ENCODE assay signal across 17 cellular contexts in genomic region chr1:108485990-108486389, GRCh38. TPM values are rescaled to one million over a fixed set of nuclear protein-coding genes. Genes with fewer than 3 reads are reported as not detected.
"Had no signal": no experiment of that assay in that cellular context is flagged by ENCODE, and none has a peak within 500 bp of the region (broad histone marks: within the 10 kb centered on the region; RNA-seq: fewer than 3 reads in every experiment).

No MANE protein-coding gene starts in this region.

RNA-seq across cellular contexts. Expression of gene NBPF6, which starts 35.8 kb away (rescaled TPM):
- total RNA-seq: activated naive CD4-positive, alpha-beta T cell treated with anti-CD3 and anti-CD28 coated beads for 36 hours; activated naive CD4-positive, alpha-beta T cell treated with anti-CD3 and anti-CD28 coated beads, Interleukin-2, amount 50 U/mL, for 72 hours; activated naive CD8-positive, alpha-beta T cell treated with anti-CD3 and anti-CD28 coated beads for 36 hours; activated naive CD8-positive, alpha-beta T cell treated with anti-CD3 and anti-CD28 coated beads, Interleukin-2, amount 10 ng/mL, durations not matched to agents 7 days and 5 days; activated T-cell treated with anti-CD3 and anti-CD28 coated beads, Interleukin-2, amount 50 U/mL, for 4 hours; activated T-cell treated with anti-CD3 and anti-CD28 coated beads, Interleukin-2, amount 50 U/mL, for 72 hours; activated T-helper 17 cell treated with anti-CD3 and anti-CD28 coated beads, Interleukin-2, amount 50 U/mL, for 72 hours; aorta; ascending aorta; astrocyte; body of pancreas; bronchial epithelial cell; cardiac muscle cell; cardiac septum; chondrocyte had no signal
- polyA plus RNA-seq: adipose tissue, adrenal gland, aorta, cardiac muscle cell had no signal
